8 cellular contexts compared by ENCODE assay signal in the genomic region with DNA sequence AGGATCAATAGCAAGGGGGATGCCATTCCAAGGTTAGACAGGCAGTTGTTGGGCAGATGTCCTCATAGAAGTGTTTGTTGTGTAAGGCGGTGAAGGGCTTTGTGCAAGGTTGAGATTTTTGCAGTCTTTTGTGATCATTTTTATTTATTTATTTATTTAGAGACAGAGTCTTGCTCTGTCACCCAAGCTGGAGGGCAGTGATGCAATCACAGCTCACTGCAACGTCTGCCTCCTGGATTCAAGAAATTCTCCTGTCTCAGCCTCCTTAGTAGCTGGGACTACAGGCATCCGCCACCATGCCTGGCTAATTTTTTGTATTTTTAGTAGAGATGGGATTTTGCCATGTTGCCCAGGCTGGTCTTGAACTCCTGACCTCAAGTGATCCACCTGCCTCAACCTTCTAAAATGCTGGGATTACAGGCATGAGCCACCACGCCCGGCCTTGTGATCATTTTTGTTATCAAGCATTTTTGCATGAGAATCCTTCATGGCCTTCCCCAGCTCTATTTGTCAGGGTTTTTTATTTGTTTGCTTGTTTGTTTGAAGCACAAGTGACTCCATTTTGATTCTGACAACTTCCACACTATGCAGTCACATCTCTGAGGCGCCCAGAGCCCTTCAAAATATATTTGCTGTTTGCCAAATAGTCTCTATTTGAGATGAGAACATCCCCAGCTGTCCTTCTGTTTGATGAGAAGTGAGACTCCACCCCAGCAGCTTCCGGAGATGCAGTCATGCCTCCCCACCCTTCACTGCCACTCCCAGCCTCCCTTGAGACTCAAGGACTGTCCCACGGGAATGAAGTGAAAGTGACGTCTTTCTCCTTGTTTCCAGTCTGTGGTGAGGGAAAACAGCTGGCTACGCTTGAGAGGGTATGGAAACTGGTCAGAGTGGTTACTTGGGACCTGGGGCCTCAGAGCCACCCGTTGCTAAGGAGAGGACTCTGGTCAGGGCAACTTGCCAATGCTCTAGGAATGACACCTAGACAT. TPM values are rescaled to one million over a fixed set of nuclear protein-coding genes. Genes with fewer than 3 reads are reported as not detected.
DNase-seq lines count a peak whose midpoint lies in the region; ATAC-seq, FAIRE-seq and TF ChIP-seq lines count a peak whose summit lies in the region.

No MANE protein-coding gene starts in this region.

- H2AFZ ChIP-seq in K562 (ENCODE audit: low read depth, low read length): no peak overlapping the region

- WGBS in K562 (ENCODE audit: insufficient coverage, low coverage, missing lambda C conversion rate): 50% methylated on average over 11 of the region's 11 CpGs

- no peak overlapping the region for H3K4me3 ChIP-seq in K562

- peak; percentile 76 for ATAC-seq in GM21825 (IDR thresholded peaks at IDR 0.05; ENCODE audit: unreplicated experiment)
- ATAC-seq in K562: peak; percentile 54

- POLR2A ChIA-PET in K562 (lab: Yijun Ruan, JAX): interaction anchor here (0.6 to 1.1 kb wide), 4 partner anchors 19 to 238 kb away, joined by 3 to 4 read pairs (median 3); no protein-coding TSS in a partner anchor

- no peaks in the 10 kb centered on the region for H3K79me2 ChIP-seq in K562 (ENCODE audit: control insufficient read depth, insufficient read depth, low read length)

- peaks cover 19% of the 10 kb centered on the region; the same call in 2 of the 3 replicates for H3K36me3 ChIP-seq in K562 (ENCODE audit: control insufficient read depth, insufficient read depth, low read length)

- TF ChIP-seq RAD21 in K562 (CRISPR knock-in tag; conservative IDR thresholded peaks at IDR 0.05 in 1 of 2, IDR thresholded peaks at IDR 0.05 in 1 of 2): no peak

- 0 out of 2 replicates have a peak, but pooled peaks have one; percentile 18 for TF ChIP-seq POLR2A in K562 (conservative IDR thresholded peaks at IDR 0.05)

- no TSS peak for BruUV-seq in K562 (replicated peaks; lab: Mats Ljungman, UMichigan)

- no peaks in the 10 kb centered on the region for H4K20me1 ChIP-seq in K562 (replicated peaks; ENCODE audit: control insufficient read depth, insufficient read depth, low read length)

- no peak for TF ChIP-seq EP300 in K562 (IDR thresholded peaks at IDR 0.05; ENCODE audit: low read length)

- in situ Hi-C loops in K562 (cut with MboI): loop anchor here (5.0 to 10.0 kb wide), 3 partner anchors 244 to 607 kb away; no protein-coding TSS in a partner anchor

- H3K4me2 ChIP-seq in K562 (ENCODE audit: insufficient read depth, low read length): 0 out of 2 replicates have a peak overlapping the region, but pooled peaks have one; percentile 14

- no peaks in the 10 kb centered on the region for H3K9me3 ChIP-seq in K562 (replicated peaks; ENCODE audit: control insufficient read depth, insufficient read depth, low read depth, low read length)

- H3K4me1 ChIP-seq in K562 (replicated peaks in 1 of 2; ENCODE audit: control insufficient read depth in 2 of 2, insufficient read depth in 2 of 2, low read length in 2 of 2): no peaks in the 10 kb centered on the region; a peak in 1 of 5 replicates

- intact Hi-C loops in K562 (cut with micrococcal nuclease): loop anchor here (10.0 kb wide), 1 partner anchor 607 kb away; no protein-coding TSS in a partner anchor

- peak; percentile 81 for DNase-seq in GM04504 (ENCODE audit: low read depth)
- peak; percentile 4 for DNase-seq in NCI-H128 (lab: John Stamatoyannopoulos, UW; ENCODE audit: unreplicated experiment)
- DNase-seq in K562 (ENCODE audit: extremely low read depth in 1 of 4, low spot score in 3 of 4): peak in 1 of 4 experiments; percentile 37
- peak; percentile 97 for DNase-seq in myocyte (ENCODE audit: low read depth)
- no peak for DNase-seq in RPMI8226
- DNase-seq in activated CD4-positive, alpha-beta T cell treated with anti-CD3 and anti-CD28 coated beads, Interleukin-2, amount 50 U/mL, for 1 hour: no peak
- no peak for DNase-seq in OCI-M2 (lab: John Stamatoyannopoulos, UW; ENCODE audit: unreplicated experiment)

- no peak overlapping the region for H3K27ac ChIP-seq in K562 (ENCODE audit: extremely low read depth, low read depth, low read length)

- CTCF ChIA-PET in K562 (lab: Yijun Ruan, JAX; ENCODE audit: low intra/inter-chr PET ratio): no interaction called here

- FAIRE-seq in K562 (lab: Jason Lieb, UNC): no peak

- peak overlapping the region in 1 of 2 experiments; percentile 2; a peak in 1 of 4 replicates for H3K9ac ChIP-seq in K562 (ENCODE audit: insufficient read depth in 1 of 2, low read depth in 2 of 2, low read length in 2 of 2)

- TF ChIP-seq CTCF in K562 (IDR thresholded peaks at IDR 0.05 in 2 of 3, conservative IDR thresholded peaks at IDR 0.05 in 1 of 3; ENCODE audit: insufficient read depth in 2 of 3, low read depth in 1 of 3, low read length in 3 of 3): no peak

- no peaks in the 10 kb centered on the region for H3K27me3 ChIP-seq in K562 (ENCODE audit: control insufficient read depth in 2 of 2, insufficient read depth in 2 of 2, low read length in 2 of 2)

- H3K9me1 ChIP-seq in K562 (ENCODE audit: control insufficient read depth, insufficient read depth, low read length): no peaks in the 10 kb centered on the region

RNA-seq across cellular contexts. Expression of gene TMEM50B, which starts 38.0 kb away (rescaled TPM):
- 80.7 and 176 TPM in 2 replicates for total RNA-seq in K562 (2011; cell fraction: chromatin; rRNA removed; ENCODE audit: low replicate concordance)
- total RNA-seq in K562 (2011; cell fraction: nucleolus; rRNA removed): 63.4 and 65.5 TPM in 2 replicates
- 122 and 158 TPM in 2 replicates for total RNA-seq in K562 (2011; cell fraction: nucleoplasm; rRNA removed)
- 19.8 and 20.5 TPM in 2 replicates for total RNA-seq in K562 (2014; rRNA removed)
- 28.9 and 29.6 TPM in 2 replicates for total RNA-seq in K562 (2014; rRNA removed; fragmentation: Illumina TruSeq; extraction: Trizol)
- total RNA-seq in K562 (2015; rRNA removed; fragmentation: Illumina TruSeq; extraction: Trizol): 23.9 and 26.6 TPM in 2 replicates
- total RNA-seq in K562 (2021): 24.1 and 25.7 TPM in 2 replicates
- 64.6 and 80.1 TPM in 2 replicates for polyA plus RNA-seq in K562 (2011; rRNA removed)
- 17.4 and 47.8 TPM in 2 replicates for polyA plus RNA-seq in K562 (2011; cell fraction: cytosol; rRNA removed)
- polyA plus RNA-seq in K562 (2011; cell fraction: nucleus; rRNA removed): 123 and 167 TPM in 2 replicates
- 23.7 and 39.6 TPM in 2 replicates for polyA plus RNA-seq in K562 (2012)
- polyA plus RNA-seq in K562 (2014; fragmentation: Illumina TruSeq; extraction: Trizol): 23.3 and 28.8 TPM in 2 replicates
- polyA plus RNA-seq in K562 (2014; fragmentation: Nextera tagmentation; extraction: Ambion mirVana): 10 to 100 TPM; 41.3 to 49.1 TPM
- polyA plus RNA-seq in K562 (2014; rRNA removed): 39.6 and 40.7 TPM in 2 replicates
- 23.1 and 28.5 TPM in 2 replicates for polyA minus RNA-seq in K562 (2011; rRNA and poly(A)+ RNA removed)
- polyA minus RNA-seq in K562 (2011; cell fraction: cytosol; rRNA and poly(A)+ RNA removed): 6.7 and 7.5 TPM in 2 replicates
- 18.4 and 34.7 TPM in 2 replicates for polyA minus RNA-seq in K562 (2011; cell fraction: nucleus; rRNA and poly(A)+ RNA removed)
- 35.7 and 62.5 TPM in 2 replicates for total RNA-seq in myocyte
- 20.9 TPM for polyA plus RNA-seq in myocyte (2012)

RNA-seq across cellular contexts. Expression of gene IFNGR2, which starts 38.6 kb away (rescaled TPM):
- 16.2 and 26.5 TPM in 2 replicates for total RNA-seq in K562 (2011; cell fraction: chromatin; rRNA removed; ENCODE audit: low replicate concordance)
- total RNA-seq in K562 (2011; cell fraction: nucleolus; rRNA removed): 28.2 and 28.3 TPM in 2 replicates
- 31.7 and 44.8 TPM in 2 replicates for total RNA-seq in K562 (2011; cell fraction: nucleoplasm; rRNA removed)
- 19.4 and 24.2 TPM in 2 replicates for total RNA-seq in K562 (2014; rRNA removed)
- total RNA-seq in K562 (2014; rRNA removed; fragmentation: Illumina TruSeq; extraction: Trizol): 28.5 and 31.3 TPM in 2 replicates
- 31.3 and 36.8 TPM in 2 replicates for total RNA-seq in K562 (2015; rRNA removed; fragmentation: Illumina TruSeq; extraction: Trizol)
- total RNA-seq in K562 (2021): 28.5 and 29.5 TPM in 2 replicates
- 58.0 and 81.8 TPM in 2 replicates for polyA plus RNA-seq in K562 (2011; rRNA removed)
- 45.1 and 64.7 TPM in 2 replicates for polyA plus RNA-seq in K562 (2011; cell fraction: cytosol; rRNA removed)
- polyA plus RNA-seq in K562 (2011; cell fraction: nucleus; rRNA removed): 34.8 and 50.8 TPM in 2 replicates
- 24.4 and 31.8 TPM in 2 replicates for polyA plus RNA-seq in K562 (2012)
- 35.4 and 44.8 TPM in 2 replicates for polyA plus RNA-seq in K562 (2014; fragmentation: Illumina TruSeq; extraction: Trizol)
- polyA plus RNA-seq in K562 (2014; fragmentation: Nextera tagmentation; extraction: Ambion mirVana): 1 to 10 TPM; 6.7 to 8.4 TPM
- polyA plus RNA-seq in K562 (2014; rRNA removed): 27.8 and 32.9 TPM in 2 replicates
- polyA minus RNA-seq in K562 (2011; rRNA and poly(A)+ RNA removed): 43.8 and 53.1 TPM in 2 replicates
- 26.9 and 27.4 TPM in 2 replicates for polyA minus RNA-seq in K562 (2011; cell fraction: cytosol; rRNA and poly(A)+ RNA removed)
- polyA minus RNA-seq in K562 (2011; cell fraction: nucleus; rRNA and poly(A)+ RNA removed): 13.1 and 19.8 TPM in 2 replicates
- total RNA-seq in myocyte: 24.8 and 33.6 TPM in 2 replicates
- polyA plus RNA-seq in myocyte (2012): 42.6 TPM

RNA-seq across cellular contexts. Expression of gene DNAJC28, which starts 49.7 kb away (rescaled TPM):
- total RNA-seq in K562 (2011; cell fraction: chromatin; rRNA removed; ENCODE audit: low replicate concordance): 1.8 and 5.7 TPM in 2 replicates
- total RNA-seq in K562 (2011; cell fraction: nucleolus; rRNA removed): 1.7 and 2.5 TPM in 2 replicates
- total RNA-seq in K562 (2011; cell fraction: nucleoplasm; rRNA removed): 1.8 and 2.3 TPM in 2 replicates
- total RNA-seq in K562 (2014; rRNA removed): 0.53 and 1.6 TPM in 2 replicates
- total RNA-seq in K562 (2014; rRNA removed; fragmentation: Illumina TruSeq; extraction: Trizol): 1.1 and 1.4 TPM in 2 replicates
- 0.72 and 1.2 TPM in 2 replicates for total RNA-seq in K562 (2015; rRNA removed; fragmentation: Illumina TruSeq; extraction: Trizol)
- 0.49 and 0.82 TPM in 2 replicates for total RNA-seq in K562 (2021)
- polyA plus RNA-seq in K562 (2011; rRNA removed): 1.4 and 2.0 TPM in 2 replicates
- polyA plus RNA-seq in K562 (2011; cell fraction: cytosol; rRNA removed): 0.24 and 0.29 TPM in 2 replicates
- polyA plus RNA-seq in K562 (2011; cell fraction: nucleus; rRNA removed): 0.43 and 0.44 TPM in 2 replicates
- polyA plus RNA-seq in K562 (2012): 0.39 and 0.74 TPM in 2 replicates
- 0.68 and 0.91 TPM in 2 replicates for polyA plus RNA-seq in K562 (2014; fragmentation: Illumina TruSeq; extraction: Trizol)
- under 1 TPM; 0.75 to 0.92 TPM for polyA plus RNA-seq in K562 (2014; fragmentation: Nextera tagmentation; extraction: Ambion mirVana)
- polyA plus RNA-seq in K562 (2014; rRNA removed): 1.3 and 2.5 TPM in 2 replicates
- 1.7 and 3.1 TPM in 2 replicates for polyA minus RNA-seq in K562 (2011; rRNA and poly(A)+ RNA removed)
- 0.48 TPM in 1 of 2 replicates, not detected in the other for polyA minus RNA-seq in K562 (2011; cell fraction: cytosol; rRNA and poly(A)+ RNA removed)
- polyA minus RNA-seq in K562 (2011; cell fraction: nucleus; rRNA and poly(A)+ RNA removed): 1.1 and 2.6 TPM in 2 replicates
- total RNA-seq in myocyte: 3.3 and 3.5 TPM in 2 replicates
- polyA plus RNA-seq in myocyte (2012): 1.6 TPM

Comparison
In these comparisons a context has a peak if more than half of its experiments do, and no peak if none do; other contexts are left out.
1. DNase-seq: peak in GM04504 (single experiment), NCI-H128 (single experiment) and myocyte (single experiment); none in RPMI8226 (single experiment), activated CD4-positive, alpha-beta T cell treated with anti-CD3 and anti-CD28 coated beads, Interleukin-2, amount 50 U/mL, for 1 hour (single experiment) and OCI-M2 (single experiment).